Comparison of ENCODE assay signal across 9 cellular contexts in genomic region chr7:44849277-44850210, GRCh38. TPM values are rescaled to one million over a fixed set of nuclear protein-coding genes. Genes with fewer than 3 reads are reported as not detected.
DNase-seq lines count a peak whose midpoint lies in the region; ATAC-seq and TF ChIP-seq lines count a peak whose summit lies in the region.
"Had no signal": no experiment of that assay in that cellular context is flagged by ENCODE, and none has a peak within 500 bp of the region (broad histone marks: within the 10 kb centered on the region; RNA-seq: fewer than 3 reads in every experiment).

No MANE protein-coding gene starts in this region.

- H3K9me3 ChIP-seq in adipocyte (ENCODE audit: control insufficient read depth, low read length): no peaks in the 10 kb centered on the region

- no peaks in the 10 kb centered on the region for H3K27me3 ChIP-seq in adipocyte (replicated peaks; ENCODE audit: control insufficient read depth, insufficient read depth, low read length)

- H3K4me1 Mint-ChIP-seq in Calu3 (ENCODE audit: low read depth, unreplicated experiment): peaks cover 26% of the 10 kb centered on the region
- H3K4me1 Mint-ChIP-seq in IgD-negative memory B cell: peaks cover 20 to 25% (median 22%) of the 10 kb centered on the region in 3 donors
- peaks cover 26 to 36% of the 10 kb centered on the region in 2 donors for H3K4me1 Mint-ChIP-seq in natural killer cell

- intact Hi-C loops in Calu3 (cut with micrococcal nuclease; ENCODE audit: unreplicated experiment) (loop anchor here (5.0 kb wide), 1 partner anchor 97 kb away; no protein-coding TSS in a partner anchor), natural killer cell (cut with micrococcal nuclease) (loop anchor here (2.0 to 10.0 kb wide), 7 partner anchors 73 to 362 kb away; partner anchors contain the start of genes MYO1G, TBRG4, TMED4 and ZMIZ2), cardiac septum (cut with DNase I) (loop anchor here (2.0 to 5.0 kb wide), 3 partner anchors 35 to 242 kb away; partner anchors contain the start of genes OGDH and PURB)

- H3K36me3 Mint-ChIP-seq in Calu3 (ENCODE audit: insufficient read depth, unreplicated experiment) (peaks cover 39% of the 10 kb centered on the region), IgD-negative memory B cell (peaks cover 2% of the 10 kb centered on the region), natural killer cell (no peaks in the 10 kb centered on the region)

- no peak for ATAC-seq in natural killer cell
- ATAC-seq in GM21576 (IDR thresholded peaks at IDR 0.05; ENCODE audit: unreplicated experiment): no peak
- ATAC-seq: left lobe of liver had no signal

- H3K9me3 Mint-ChIP-seq in Calu3 (ENCODE audit: low read depth, unreplicated experiment): no peaks in the 10 kb centered on the region
- H3K9me3 Mint-ChIP-seq in IgD-negative memory B cell: no peaks in the 10 kb centered on the region
- H3K9me3 Mint-ChIP-seq in natural killer cell: no peaks in the 10 kb centered on the region

- no peak for DNase-seq in Calu3
- DNase-seq in adipocyte (ENCODE audit: low read depth): peak; percentile 28
- no peak for DNase-seq in natural killer cell
- DNase-seq in foreskin melanocyte: no peak
- DNase-seq in cardiac septum (ENCODE audit: low spot score): no peak
- no peak for DNase-seq in occipital lobe (lab: John Stamatoyannopoulos, UW)

- H3K27me3 Mint-ChIP-seq in Calu3 (ENCODE audit: unreplicated experiment) (no peaks in the 10 kb centered on the region), IgD-negative memory B cell (no peaks in the 10 kb centered on the region), natural killer cell (ENCODE audit: low read depth in 2 of 2) (no peaks in the 10 kb centered on the region)

- H3K36me3 ChIP-seq in adipocyte (ENCODE audit: control insufficient read depth, insufficient read depth, low read length, severe bottlenecking): no peaks in the 10 kb centered on the region

- no TSS peak for BruUV-seq in Calu3 (replicated peaks; lab: Mats Ljungman, UMichigan)

- peaks cover 22% of the 10 kb centered on the region for H3K4me1 ChIP-seq in adipocyte (ENCODE audit: control insufficient read depth, insufficient read depth, low read length)

- H3K27ac Mint-ChIP-seq in Calu3 (ENCODE audit: unreplicated experiment) (peak overlapping the region; percentile 98), IgD-negative memory B cell (peak overlapping the region in 1 of 3 donors; percentile 94), natural killer cell (peak overlapping the region; percentile 98 to 99)

- CTCF ChIA-PET in Calu3 (lab: Charles Lee): interaction anchor here (0.9 to 2.6 kb wide), 3 partner anchors 10 to 286 kb away, joined by 4 to 9 read pairs (median 4); no protein-coding TSS in a partner anchor

- peak overlapping the region; percentile 87 for H3K9ac ChIP-seq in adipocyte (ENCODE audit: low read length)

- H3K4me3 Mint-ChIP-seq in Calu3 (ENCODE audit: low read depth, unreplicated experiment) (peak overlapping the region; percentile 82), IgD-negative memory B cell (peak overlapping the region; percentile 90 to 95 (median 94)), natural killer cell (peak overlapping the region; percentile 98)

- H3K4me3 ChIP-seq in adipocyte (ENCODE audit: low read length): no peak overlapping the region

- TF ChIP-seq CTCF in Calu3 (IDR thresholded peaks at IDR 0.05; ENCODE audit: unreplicated experiment) (no peak), natural killer cell (IDR thresholded peaks at IDR 0.05) (no peak)

RNA-seq across cellular contexts. Expression of gene H2AZ2, which starts 1.7 kb away (rescaled TPM):
- total RNA-seq in Calu3 (2022) (300 and 371 TPM in 2 replicates), natural killer cell (100 to 1,000 TPM; 178 to 196 (median 190) TPM), cardiac septum (210 TPM), occipital lobe (246 TPM)
- 148 TPM for polyA plus RNA-seq in IgD-negative memory B cell

RNA-seq across cellular contexts. Expression of gene PURB, which starts 35.8 kb away (rescaled TPM):
- total RNA-seq in Calu3 (2022): 68.5 and 70.8 TPM in 2 replicates
- 1.5 TPM for polyA plus RNA-seq in IgD-negative memory B cell
- 10 to 100 TPM; 28.5 to 36.0 (median 33.7) TPM for total RNA-seq in natural killer cell
- total RNA-seq in cardiac septum: 19.1 TPM
- 44.3 TPM for total RNA-seq in occipital lobe

RNA-seq across cellular contexts. Expression of gene PPIA, which starts 53.1 kb away (rescaled TPM):
- total RNA-seq in Calu3 (2022): 2,685 and 3,069 TPM in 2 replicates
- 4,265 TPM for polyA plus RNA-seq in IgD-negative memory B cell
- total RNA-seq in natural killer cell: 100 to 1,000 TPM; 701 to 727 (median 718) TPM
- total RNA-seq in cardiac septum: 436 TPM
- total RNA-seq in occipital lobe: 882 TPM
